ENCODE assay signal across 2 cellular contexts in genomic region chr5:115640274-115640673, GRCh38.
TF ChIP-seq lines count a peak whose summit lies in the region.

No MANE protein-coding gene starts in this region.

TF ChIP-seq in HCT116, 20 proteins besides CTCF, POLR2A, EP300 and RAD21:
- TF ChIP-seq YY1 (IDR thresholded peaks at IDR 0.05; ENCODE audit: extremely low read depth, insufficient replicate concordance, low read depth, low read length) (no peak), TCF7L2 (IDR thresholded peaks at IDR 0.05; ENCODE audit: borderline replicate concordance, extremely low read depth, insufficient read depth, insufficient read length) (no peak), JUND (IDR thresholded peaks at IDR 0.05) (no peak), POLR2AphosphoS5 (IDR thresholded peaks at IDR 0.05; ENCODE audit: low read depth, low read length) (no peak), EZH2 (IDR thresholded peaks at IDR 0.05) (no peak), CEBPB (IDR thresholded peaks at IDR 0.05; ENCODE audit: low read depth) (no peak)

TF ChIP-seq in H1, 55 proteins besides CTCF, POLR2A, EP300 and RAD21:
- TF ChIP-seq SIX5 (IDR thresholded peaks at IDR 0.05; ENCODE audit: low read depth, low read length) (no peak), NRF1 (IDR thresholded peaks at IDR 0.05; ENCODE audit: low read depth, low read length) (no peak), POU5F1 (IDR thresholded peaks at IDR 0.05; ENCODE audit: low read depth, low read length) (no peak), HDAC2 (IDR thresholded peaks at IDR 0.05; ENCODE audit: borderline replicate concordance in 1 of 2, low read depth in 2 of 2, low read length in 2 of 2) (no peak), CREB1 (IDR thresholded peaks at IDR 0.05) (no peak), SP4 (IDR thresholded peaks at IDR 0.05; ENCODE audit: low read length) (no peak), TAF7 (optimal IDR thresholded peaks at IDR 0.05; ENCODE audit: borderline replicate concordance, low read depth, low read length) (no peak), SAP30 (IDR thresholded peaks at IDR 0.05; ENCODE audit: insufficient read depth, insufficient replicate concordance, low read length) (no peak), JUN (IDR thresholded peaks at IDR 0.05; ENCODE audit: low read depth, low read length) (no peak), EZH2 (IDR thresholded peaks at IDR 0.05; ENCODE audit: low read depth, low read length, severe bottlenecking) (no peak), SIRT6 (IDR thresholded peaks at IDR 0.05; ENCODE audit: low read length) (no peak), RXRA (IDR thresholded peaks at IDR 0.05; ENCODE audit: insufficient read depth, low read depth, low read length) (no peak), CHD1 (IDR thresholded peaks at IDR 0.05; ENCODE audit: low read depth, low read length) (no peak), RBBP5 (IDR thresholded peaks at IDR 0.05; ENCODE audit: borderline replicate concordance, low read depth, low read length) (no peak)
